Comparison of ENCODE assay signal across 10 cellular contexts in the genomic region with DNA sequence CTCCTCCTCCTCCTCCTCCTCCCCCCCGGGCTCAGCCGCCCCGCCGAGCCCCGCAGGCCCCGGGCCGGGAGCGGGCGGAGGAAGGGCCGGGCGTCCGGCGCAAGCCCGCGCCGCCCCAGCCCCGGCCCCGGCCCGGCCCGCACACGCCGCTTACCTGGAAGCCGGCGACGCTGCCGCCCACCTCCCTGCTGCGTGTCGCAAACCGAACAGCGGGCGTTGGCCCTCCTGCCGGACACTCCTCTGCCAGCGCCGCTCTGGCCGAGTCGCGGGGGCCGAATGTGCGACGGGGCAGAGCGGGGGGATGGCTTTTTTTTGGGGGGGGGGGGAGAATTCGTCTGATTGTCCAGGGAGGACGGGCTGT. TPM values are rescaled to one million over a fixed set of nuclear protein-coding genes. Genes with fewer than 3 reads are reported as not detected.
DNase-seq lines count a peak whose midpoint lies in the region; ATAC-seq lines count a peak whose summit lies in the region.
"Had no signal": no experiment of that assay in that cellular context is flagged by ENCODE, and none has a peak within 500 bp of the region (broad histone marks: within the 10 kb centered on the region; RNA-seq: fewer than 3 reads in every experiment).

No MANE protein-coding gene starts in this region.

- no peaks in the 10 kb centered on the region for H3K9me3 Mint-ChIP-seq in activated T-cell treated with anti-CD3 and anti-CD28 coated beads, Interleukin-2, amount 50 U/mL, for 4 hours
- no peaks in the 10 kb centered on the region for H3K9me3 Mint-ChIP-seq in effector memory CD8-positive, alpha-beta T cell
- peaks cover 0 to 3% (median 0%) of the 10 kb centered on the region in 11 donors for H3K9me3 Mint-ChIP-seq in naive thymus-derived CD4-positive, alpha-beta T cell
- H3K9me3 Mint-ChIP-seq in activated T-helper 1 cell treated with anti-CD3 and anti-CD28 coated beads, Interleukin-12 subunit alpha, Interleukin-12 subunit beta, Interleukin-2, Interleukin-4 antibody, amounts not matched to agents 30 ng/mL and 10 ng/mL and 1 ng/mL, durations not matched to agents 14 hours and 24 hours and 36 hours: no peaks in the 10 kb centered on the region

- H3K9me3 ChIP-seq in naive thymus-derived CD4-positive, alpha-beta T cell (ENCODE audit: control insufficient read depth in 2 of 3, low read length in 3 of 3): no peaks in the 10 kb centered on the region
- H3K9me3 ChIP-seq: HAP-1 had no signal

- ATAC-seq in activated T-cell treated with anti-CD3 and anti-CD28 coated beads, Interleukin-2, amount 50 U/mL, for 4 hours: no peak
- no peak for ATAC-seq in effector memory CD8-positive, alpha-beta T cell (replicated peaks)
- ATAC-seq in naive thymus-derived CD4-positive, alpha-beta T cell: no peak
- ATAC-seq in GM19395 (IDR thresholded peaks at IDR 0.05; ENCODE audit: unreplicated experiment): no peak

- no peak overlapping the region for H3K27ac ChIP-seq in naive thymus-derived CD4-positive, alpha-beta T cell (ENCODE audit: low read depth, low read length)
- no peak overlapping the region for H3K27ac ChIP-seq in urinary bladder (ENCODE audit: low read depth)

- no peaks in the 10 kb centered on the region for H3K36me3 ChIP-seq in naive thymus-derived CD4-positive, alpha-beta T cell (ENCODE audit: control insufficient read depth in 2 of 3, insufficient read depth in 3 of 3, low read length in 3 of 3)
- H3K36me3 ChIP-seq in urinary bladder (ENCODE audit: insufficient read depth): no peaks in the 10 kb centered on the region
- H3K36me3 ChIP-seq: HAP-1 had no signal

- DNase-seq in activated T-cell treated with anti-CD3 and anti-CD28 coated beads, Interleukin-2, amount 50 U/mL, for 4 hours: no peak
- no peak for DNase-seq in activated T-cell treated with anti-CD3 and anti-CD28 coated beads, Interleukin-2, amount 50 U/mL, for 48 hours
- no peak for DNase-seq in effector memory CD8-positive, alpha-beta T cell
- DNase-seq in naive thymus-derived CD4-positive, alpha-beta T cell: no peak
- DNase-seq in activated T-helper 1 cell treated with anti-CD3 and anti-CD28 coated beads, Interleukin-12 subunit alpha, Interleukin-12 subunit beta, Interleukin-2, Interleukin-4 antibody, amounts not matched to agents 30 ng/mL and 10 ng/mL and 1 ng/mL, durations not matched to agents 14 hours and 24 hours and 36 hours (ENCODE audit: low spot score): no peak
- DNase-seq in GM19240 (ENCODE audit: insufficient read length, low spot score): no peak
- DNase-seq: AML-193 had no signal

- H3K4me1 ChIP-seq in naive thymus-derived CD4-positive, alpha-beta T cell (ENCODE audit: control insufficient read depth in 2 of 2, insufficient read depth in 2 of 2, low read length in 2 of 2): no peaks in the 10 kb centered on the region
- H3K4me1 ChIP-seq in urinary bladder (ENCODE audit: insufficient read depth): peaks cover 2% of the 10 kb centered on the region
- H3K4me1 ChIP-seq: HAP-1 had no signal

- H3K27me3 Mint-ChIP-seq in activated T-cell treated with anti-CD3 and anti-CD28 coated beads, Interleukin-2, amount 50 U/mL, for 4 hours (ENCODE audit: low read depth): peaks cover 68% of the 10 kb centered on the region
- peaks cover 65 to 81% of the 10 kb centered on the region in 2 donors for H3K27me3 Mint-ChIP-seq in effector memory CD8-positive, alpha-beta T cell
- peaks cover 29 to 64% (median 55%) of the 10 kb centered on the region in 5 donors for H3K27me3 Mint-ChIP-seq in naive thymus-derived CD4-positive, alpha-beta T cell
- peaks cover 55% of the 10 kb centered on the region for H3K27me3 Mint-ChIP-seq in activated T-helper 1 cell treated with anti-CD3 and anti-CD28 coated beads, Interleukin-12 subunit alpha, Interleukin-12 subunit beta, Interleukin-2, Interleukin-4 antibody, amounts not matched to agents 30 ng/mL and 10 ng/mL and 1 ng/mL, durations not matched to agents 14 hours and 24 hours and 36 hours (ENCODE audit: insufficient read depth)

- no peak overlapping the region for H3K27ac Mint-ChIP-seq in effector memory CD8-positive, alpha-beta T cell
- no peak overlapping the region for H3K27ac Mint-ChIP-seq in naive thymus-derived CD4-positive, alpha-beta T cell
- H3K27ac Mint-ChIP-seq in activated T-helper 1 cell treated with anti-CD3 and anti-CD28 coated beads, Interleukin-12 subunit alpha, Interleukin-12 subunit beta, Interleukin-2, Interleukin-4 antibody, amounts not matched to agents 30 ng/mL and 10 ng/mL and 1 ng/mL, durations not matched to agents 14 hours and 24 hours and 36 hours: no peak overlapping the region

- CTCF ChIA-PET in naive thymus-derived CD4-positive, alpha-beta T cell (lab: Charles Lee): no interaction called here

- H3K4me3 ChIP-seq in naive thymus-derived CD4-positive, alpha-beta T cell (ENCODE audit: low read length): no peak overlapping the region
- peak overlapping the region; percentile 48 for H3K4me3 ChIP-seq in urinary bladder (ENCODE audit: low read depth, low read length)

- intact Hi-C loops in naive thymus-derived CD4-positive, alpha-beta T cell (cut with micrococcal nuclease): no loop called here
- intact Hi-C loops in activated T-helper 1 cell treated with anti-CD3 and anti-CD28 coated beads, Interleukin-12 subunit alpha, Interleukin-12 subunit beta, Interleukin-2, Interleukin-4 antibody, amounts not matched to agents 30 ng/mL and 10 ng/mL and 1 ng/mL, durations not matched to agents 14 hours and 24 hours and 36 hours (cut with micrococcal nuclease): no loop called here

- H3K4me3 Mint-ChIP-seq in activated T-cell treated with anti-CD3 and anti-CD28 coated beads, Interleukin-2, amount 50 U/mL, for 4 hours: peak overlapping the region; percentile 74
- H3K4me3 Mint-ChIP-seq in effector memory CD8-positive, alpha-beta T cell: peak overlapping the region; percentile 77 to 80
- peak overlapping the region in 9 of 10 donors; percentile 45 to 90 (median 83) for H3K4me3 Mint-ChIP-seq in naive thymus-derived CD4-positive, alpha-beta T cell
- H3K4me3 Mint-ChIP-seq in activated T-helper 1 cell treated with anti-CD3 and anti-CD28 coated beads, Interleukin-12 subunit alpha, Interleukin-12 subunit beta, Interleukin-2, Interleukin-4 antibody, amounts not matched to agents 30 ng/mL and 10 ng/mL and 1 ng/mL, durations not matched to agents 14 hours and 24 hours and 36 hours: no peak overlapping the region

- peaks cover 4 to 8% of the 10 kb centered on the region in 2 donors for H3K27me3 ChIP-seq in naive thymus-derived CD4-positive, alpha-beta T cell (ENCODE audit: control insufficient read depth in 2 of 2, insufficient read depth in 2 of 2, low read length in 2 of 2)

- POLR2A ChIA-PET in naive thymus-derived CD4-positive, alpha-beta T cell (lab: Charles Lee): no interaction called here

- 2% methylated on average over 39 of the region's 43 CpGs for WGBS in urinary bladder

- no peaks in the 10 kb centered on the region for H3K36me3 Mint-ChIP-seq in activated T-cell treated with anti-CD3 and anti-CD28 coated beads, Interleukin-2, amount 50 U/mL, for 4 hours (ENCODE audit: insufficient read depth)
- no peaks in the 10 kb centered on the region for H3K36me3 Mint-ChIP-seq in effector memory CD8-positive, alpha-beta T cell (ENCODE audit: insufficient read depth)
- H3K36me3 Mint-ChIP-seq in naive thymus-derived CD4-positive, alpha-beta T cell: peaks cover 0 to 2% (median 0%) of the 10 kb centered on the region in 5 donors
- no peaks in the 10 kb centered on the region for H3K36me3 Mint-ChIP-seq in activated T-helper 1 cell treated with anti-CD3 and anti-CD28 coated beads, Interleukin-12 subunit alpha, Interleukin-12 subunit beta, Interleukin-2, Interleukin-4 antibody, amounts not matched to agents 30 ng/mL and 10 ng/mL and 1 ng/mL, durations not matched to agents 14 hours and 24 hours and 36 hours (ENCODE audit: low read depth)

- peaks cover 22% of the 10 kb centered on the region for H3K4me1 Mint-ChIP-seq in activated T-cell treated with anti-CD3 and anti-CD28 coated beads, Interleukin-2, amount 50 U/mL, for 4 hours (ENCODE audit: low read depth)
- H3K4me1 Mint-ChIP-seq in effector memory CD8-positive, alpha-beta T cell (ENCODE audit: low read depth in 2 of 2): peaks cover 0 to 4% of the 10 kb centered on the region in 2 donors
- peaks cover 0 to 16% (median 8%) of the 10 kb centered on the region in 7 donors for H3K4me1 Mint-ChIP-seq in naive thymus-derived CD4-positive, alpha-beta T cell
- peaks cover 10% of the 10 kb centered on the region for H3K4me1 Mint-ChIP-seq in activated T-helper 1 cell treated with anti-CD3 and anti-CD28 coated beads, Interleukin-12 subunit alpha, Interleukin-12 subunit beta, Interleukin-2, Interleukin-4 antibody, amounts not matched to agents 30 ng/mL and 10 ng/mL and 1 ng/mL, durations not matched to agents 14 hours and 24 hours and 36 hours (ENCODE audit: low read depth)

RNA-seq across cellular contexts. Expression of gene IGF2, which starts 1.1 kb away (rescaled TPM):
- 10 to 100 TPM in 1 of 3 donors, 1 to 10 TPM in 2; 4.6 to 12.5 (median 5.7) TPM for total RNA-seq in activated T-cell treated with anti-CD3 and anti-CD28 coated beads, Interleukin-2, amount 50 U/mL, for 4 hours
- under 1 TPM in 1 of 5 experiments, not detected in 4; 0.36 TPM for total RNA-seq in naive thymus-derived CD4-positive, alpha-beta T cell
- polyA plus RNA-seq in naive thymus-derived CD4-positive, alpha-beta T cell: not detected
- 362 TPM for total RNA-seq in urinary bladder
- polyA plus RNA-seq in urinary bladder: 86.5 TPM
- 1.2 and 1.5 TPM in 2 replicates for total RNA-seq in activated T-helper 1 cell treated with anti-CD3 and anti-CD28 coated beads, Interleukin-12 subunit alpha, Interleukin-12 subunit beta, Interleukin-2, Interleukin-4 antibody, amounts not matched to agents 30 ng/mL and 10 ng/mL and 1 ng/mL, durations not matched to agents 14 hours and 24 hours and 36 hours

RNA-seq across cellular contexts. Expression of gene INS, which starts 23.0 kb away (rescaled TPM):
- not detected for total RNA-seq in activated T-cell treated with anti-CD3 and anti-CD28 coated beads, Interleukin-2, amount 50 U/mL, for 4 hours
- total RNA-seq in naive thymus-derived CD4-positive, alpha-beta T cell: not detected
- not detected for polyA plus RNA-seq in naive thymus-derived CD4-positive, alpha-beta T cell
- not detected for total RNA-seq in urinary bladder
- 0.30 TPM for polyA plus RNA-seq in urinary bladder
- total RNA-seq in activated T-helper 1 cell treated with anti-CD3 and anti-CD28 coated beads, Interleukin-12 subunit alpha, Interleukin-12 subunit beta, Interleukin-2, Interleukin-4 antibody, amounts not matched to agents 30 ng/mL and 10 ng/mL and 1 ng/mL, durations not matched to agents 14 hours and 24 hours and 36 hours: not detected in 2 replicates

RNA-seq across cellular contexts. Expression of gene TH, which starts 33.6 kb away (rescaled TPM):
- not detected for total RNA-seq in activated T-cell treated with anti-CD3 and anti-CD28 coated beads, Interleukin-2, amount 50 U/mL, for 4 hours
- not detected for total RNA-seq in naive thymus-derived CD4-positive, alpha-beta T cell
- not detected for polyA plus RNA-seq in naive thymus-derived CD4-positive, alpha-beta T cell
- total RNA-seq in urinary bladder: 1.6 TPM
- 3.6 TPM for polyA plus RNA-seq in urinary bladder
- not detected in 2 replicates for total RNA-seq in activated T-helper 1 cell treated with anti-CD3 and anti-CD28 coated beads, Interleukin-12 subunit alpha, Interleukin-12 subunit beta, Interleukin-2, Interleukin-4 antibody, amounts not matched to agents 30 ng/mL and 10 ng/mL and 1 ng/mL, durations not matched to agents 14 hours and 24 hours and 36 hours

Comparison
In these comparisons a context has a peak if more than half of its experiments do, and no peak if none do; other contexts are left out.
1. RNA of gene IGF2, which starts 1.1 kb away (total RNA-seq): 362 TPM in urinary bladder (single experiment); 4.6 to 12.5 TPM in activated T-cell treated with anti-CD3 and anti-CD28 coated beads, Interleukin-2, amount 50 U/mL, for 4 hours, 1.2 to 1.5 TPM in activated T-helper 1 cell treated with anti-CD3 and anti-CD28 coated beads, Interleukin-12 subunit alpha, Interleukin-12 subunit beta, Interleukin-2, Interleukin-4 antibody, amounts not matched to agents 30 ng/mL and 10 ng/mL and 1 ng/mL, durations not matched to agents 14 hours and 24 hours and 36 hours and 0.36 TPM in naive thymus-derived CD4-positive, alpha-beta T cell; every median in the first group is over 10 times any median in the second.